ENCODE assay signal across 11 cellular contexts in the genomic region with DNA sequence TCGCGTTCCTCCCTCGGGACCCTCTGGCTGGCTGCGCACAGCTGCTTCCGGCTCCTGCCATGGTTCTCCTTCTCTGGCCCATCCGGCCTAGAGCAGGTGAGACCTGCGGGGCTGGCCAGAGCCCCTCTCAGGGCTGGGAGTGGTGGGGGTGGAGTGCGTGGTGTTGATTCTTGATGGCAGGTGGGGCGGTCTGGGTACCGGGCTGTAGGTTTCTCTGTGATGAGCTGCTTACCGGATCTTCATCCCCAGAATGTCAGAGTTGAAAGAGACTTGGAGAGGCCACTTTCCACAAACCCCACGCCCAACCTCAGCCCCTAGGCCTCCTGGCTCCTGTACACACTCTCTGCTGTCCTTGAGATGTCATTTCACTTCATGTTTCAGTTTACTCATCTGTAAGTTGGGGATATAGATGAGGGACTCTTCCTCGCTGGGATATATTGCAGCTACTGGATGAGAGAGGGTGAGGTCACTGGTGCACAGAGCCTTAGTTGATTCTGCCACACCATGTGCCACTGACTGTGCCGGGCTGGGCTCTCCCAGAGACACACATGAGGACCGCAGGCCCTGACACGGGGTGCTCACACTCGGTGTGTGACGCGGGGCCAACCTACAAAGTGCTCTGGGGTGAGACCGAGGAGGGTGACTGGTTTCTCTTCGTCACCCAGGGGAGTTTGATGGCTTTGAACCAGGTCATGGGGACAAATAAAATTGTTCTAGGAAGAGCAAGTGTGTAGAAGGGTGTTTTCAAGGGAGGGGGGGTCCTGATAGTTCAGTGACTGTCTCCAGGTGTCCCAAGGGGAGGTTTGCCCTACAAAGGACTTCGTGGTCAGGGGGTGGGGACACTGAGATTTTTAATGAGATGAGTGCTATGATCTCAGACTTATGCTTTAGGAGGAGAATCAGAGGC. TPM values are rescaled to one million over a fixed set of nuclear protein-coding genes. Genes with fewer than 3 reads are reported as not detected.
DNase-seq lines count a peak whose midpoint lies in the region; ATAC-seq, FAIRE-seq and TF ChIP-seq lines count a peak whose summit lies in the region.
"Had no signal": no experiment of that assay in that cellular context is flagged by ENCODE, and none has a peak within 500 bp of the region (broad histone marks: within the 10 kb centered on the region; RNA-seq: fewer than 3 reads in every experiment).

No MANE protein-coding gene starts in this region.

- peak; percentile 27 for ATAC-seq in HG02973 (IDR thresholded peaks at IDR 0.05; ENCODE audit: unreplicated experiment)
- no peak for ATAC-seq in stimulated activated naive CD8-positive, alpha-beta T cell treated with anti-CD3 and anti-CD28 coated beads, Interleukin-15, amount 100 ng/mL, for 72 hours
- no peak for ATAC-seq in HG02571 (IDR thresholded peaks at IDR 0.05; ENCODE audit: unreplicated experiment)

- peaks cover 2% of the 10 kb centered on the region for H3K27me3 Mint-ChIP-seq in astrocyte (ENCODE audit: low read depth, unreplicated experiment)
- no peaks in the 10 kb centered on the region for H3K27me3 Mint-ChIP-seq in stimulated activated naive CD8-positive, alpha-beta T cell treated with anti-CD3 and anti-CD28 coated beads, Interleukin-15, amount 100 ng/mL, for 72 hours

- no peaks in the 10 kb centered on the region for H3K79me2 ChIP-seq in astrocyte (ENCODE audit: insufficient read depth, low read length)

- no peak for FAIRE-seq in astrocyte (lab: Jason Lieb, UNC)

- H3K27ac ChIP-seq in astrocyte (ENCODE audit: low read depth, low read length) = no peak overlapping the region

- no peak overlapping the region for H3K4me2 ChIP-seq in astrocyte (ENCODE audit: low read length)

- peaks cover 30% of the 10 kb centered on the region for H3K4me1 Mint-ChIP-seq in astrocyte (ENCODE audit: low read depth, unreplicated experiment)
- H3K4me1 Mint-ChIP-seq in stimulated activated naive CD8-positive, alpha-beta T cell treated with anti-CD3 and anti-CD28 coated beads, Interleukin-15, amount 100 ng/mL, for 72 hours = peaks cover 39% of the 10 kb centered on the region

- H3K9ac ChIP-seq in astrocyte (ENCODE audit: low read length) = no peak overlapping the region

- no peak for TF ChIP-seq CTCF in astrocyte (IDR thresholded peaks at IDR 0.05; ENCODE audit: insufficient read depth, low read depth, low read length)

- no peaks in the 10 kb centered on the region for H3K36me3 ChIP-seq in astrocyte (ENCODE audit: insufficient read depth, low read length)

- H3K9me3 Mint-ChIP-seq in astrocyte (ENCODE audit: unreplicated experiment) = no peaks in the 10 kb centered on the region
- H3K9me3 Mint-ChIP-seq in stimulated activated naive CD8-positive, alpha-beta T cell treated with anti-CD3 and anti-CD28 coated beads, Interleukin-15, amount 100 ng/mL, for 72 hours = no peaks in the 10 kb centered on the region

- no peaks in the 10 kb centered on the region for H4K20me1 ChIP-seq in astrocyte (ENCODE audit: insufficient read depth, low read length)

- peak overlapping the region; percentile 27 for H3K4me3 Mint-ChIP-seq in astrocyte (ENCODE audit: unreplicated experiment)
- H3K4me3 Mint-ChIP-seq in stimulated activated naive CD8-positive, alpha-beta T cell treated with anti-CD3 and anti-CD28 coated beads, Interleukin-15, amount 100 ng/mL, for 72 hours = no peak overlapping the region

- H3K9me3 ChIP-seq in astrocyte (ENCODE audit: insufficient read depth, low read depth, low read length) = no peaks in the 10 kb centered on the region

- H3K4me1 ChIP-seq in astrocyte (ENCODE audit: insufficient read depth, low read length) = peaks cover 8% of the 10 kb centered on the region

- no peak overlapping the region for H3K27ac Mint-ChIP-seq in astrocyte (ENCODE audit: unreplicated experiment)
- peak overlapping the region; percentile 12 to 69 for H3K27ac Mint-ChIP-seq in stimulated activated naive CD8-positive, alpha-beta T cell treated with anti-CD3 and anti-CD28 coated beads, Interleukin-15, amount 100 ng/mL, for 72 hours

- peaks cover 17% of the 10 kb centered on the region for H3K36me3 Mint-ChIP-seq in astrocyte (ENCODE audit: low read depth, unreplicated experiment)

- H3K27me3 ChIP-seq in astrocyte (ENCODE audit: insufficient read depth, low read length) = no peaks in the 10 kb centered on the region

- no peak overlapping the region for H3K4me3 ChIP-seq in astrocyte (ENCODE audit: insufficient read depth, low read depth, low read length)

- H2AFZ ChIP-seq in astrocyte (ENCODE audit: low read depth, low read length) = no peak overlapping the region

- DNase-seq in activated effector memory CD4-positive, alpha-beta T cell treated with anti-CD3 and anti-CD28 coated beads, Interleukin-2, amount 50 U/mL, for 16 hours = peak; percentile 59
- no peak for DNase-seq in activated effector memory CD4-positive, alpha-beta T cell treated with Interleukin-2 at 50 U/mL for 16 hours
- no peak for DNase-seq in astrocyte (ENCODE audit: low read depth)
- DNase-seq in stimulated activated naive CD8-positive, alpha-beta T cell treated with anti-CD3 and anti-CD28 coated beads, Interleukin-15, amount 100 ng/mL, for 72 hours = no peak
- DNase-seq in pons (ENCODE audit: low spot score) = no peak
- no peak for DNase-seq in DMS 273 (lab: John Stamatoyannopoulos, UW; ENCODE audit: unreplicated experiment)
- DNase-seq: activated CD4-positive, alpha-beta T cell treated with anti-CD3 and anti-CD28 coated beads, Interleukin-2, amount 50 U/mL, for 1 hour; NCI-H1417 had no signal

RNA-seq across cellular contexts. Expression of a gene that starts 29.5 kb away (rescaled TPM):
- total RNA-seq in astrocyte = 6.4 and 6.5 TPM in 2 replicates

RNA-seq across cellular contexts. Expression of a gene that starts 40.0 kb away (rescaled TPM):
- total RNA-seq in astrocyte = 80.1 and 95.3 TPM in 2 replicates

RNA-seq across cellular contexts. Expression of a gene that starts 41.8 kb away (rescaled TPM):
- total RNA-seq in astrocyte = not detected in 2 replicates
- total RNA-seq: kidney epithelial cell had no signal
